In the genomic region with DNA sequence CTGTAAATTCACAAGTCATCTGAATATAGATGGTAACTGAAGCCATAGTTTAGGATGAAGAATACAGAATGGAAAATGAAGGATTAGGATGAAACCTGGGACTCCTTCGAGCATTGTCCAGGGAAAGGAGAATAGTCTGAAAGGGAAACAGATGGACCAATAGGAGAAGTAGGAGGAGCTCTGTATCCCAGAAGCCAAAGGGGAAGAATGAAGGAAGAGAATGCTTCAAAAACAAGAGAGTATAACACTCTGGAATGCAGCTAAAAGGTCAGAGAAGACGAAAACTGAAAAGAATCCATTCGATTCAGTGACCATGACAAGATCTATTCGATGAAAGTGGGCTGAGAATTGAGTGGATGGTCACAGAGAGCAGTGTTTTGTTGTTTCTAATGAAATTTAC, we compare ENCODE assay signal across 8 cellular contexts. TPM values are rescaled to one million over a fixed set of nuclear protein-coding genes. Genes with fewer than 3 reads are reported as not detected.
DNase-seq lines count a peak whose midpoint lies in the region; ATAC-seq, FAIRE-seq and TF ChIP-seq lines count a peak whose summit lies in the region.

No MANE protein-coding gene starts in this region.

- peaks cover 0 to 2% (median 1%) of the 10 kb centered on the region in 3 donors for H3K27me3 Mint-ChIP-seq in CD14-positive monocyte (ENCODE audit: low read depth in 3 of 3)

- no peak for TF ChIP-seq CTCF in CD14-positive monocyte (IDR thresholded peaks at IDR 0.05)

- 37% methylated on average over 4 of the region's 4 CpGs for WGBS in right cardiac atrium

- H3K4me1 ChIP-seq in right cardiac atrium (ENCODE audit: control insufficient read depth, insufficient read depth, low read length) = peaks cover 4% of the 10 kb centered on the region

- H3K9me3 ChIP-seq in right cardiac atrium (ENCODE audit: control insufficient read depth, low read length) = no peaks in the 10 kb centered on the region

- DNase-seq in CD14-positive monocyte (ENCODE audit: low spot score) (no peak), HTR-8/SVneo (ENCODE audit: insufficient read length, low spot score) (peak; percentile 82), right cardiac atrium (no peak), skeletal muscle cell (ENCODE audit: low read depth) (no peak), NCI-H1092 treated with DMSO at 0.1 percent for 48 hours (lab: John Stamatoyannopoulos, UW) (no peak), GM19239 (ENCODE audit: insufficient read length, low spot score) (no peak)
- no peak for DNase-seq in activated naive CD4-positive, alpha-beta T cell treated with anti-CD3 and anti-CD28 coated beads, Interleukin-2, amount 50 U/mL, for 72 hours (ENCODE audit: low spot score in 2 of 2)

- FAIRE-seq in HTR-8/SVneo (lab: Jason Lieb, UNC) (peak; percentile 70), GM19239 (lab: Jason Lieb, UNC) (no peak)

- H3K4me3 ChIP-seq in right cardiac atrium (ENCODE audit: low read length) (peak overlapping the region; percentile 93), skeletal muscle cell (ENCODE audit: low read depth, low read length) (peak overlapping the region; percentile 93)

- peaks cover 73% of the 10 kb centered on the region for H3K4me1 Mint-ChIP-seq in CD14-positive monocyte

- no peaks in the 10 kb centered on the region for H3K27me3 ChIP-seq in right cardiac atrium (ENCODE audit: control insufficient read depth, insufficient read depth)

- peak overlapping the region; percentile 86 to 92 for H3K4me3 Mint-ChIP-seq in CD14-positive monocyte

- H3K27ac ChIP-seq in right cardiac atrium (ENCODE audit: low read length) = peak overlapping the region; percentile 96

- ATAC-seq in activated naive CD4-positive, alpha-beta T cell treated with anti-CD3 and anti-CD28 coated beads, Interleukin-2, amount 50 U/mL, for 72 hours = no peak
- ATAC-seq in right cardiac atrium (peak; percentile 21 to 22), GM19455 (IDR thresholded peaks at IDR 0.05; ENCODE audit: unreplicated experiment) (no peak)

- intact Hi-C loops in CD14-positive monocyte (cut with micrococcal nuclease) (loop anchor here (5.0 kb wide), 3 partner anchors 35 to 90 kb away; partner anchors contain the start of gene CDKN3 (in 1 of the 2)), right cardiac atrium (cut with DNase I) (no loop called here)

- H3K9me3 Mint-ChIP-seq in CD14-positive monocyte = peaks cover 0 to 3% (median 0%) of the 10 kb centered on the region in 7 donors
- no peaks in the 10 kb centered on the region for H3K9me3 Mint-ChIP-seq in activated naive CD4-positive, alpha-beta T cell treated with anti-CD3 and anti-CD28 coated beads, Interleukin-2, amount 50 U/mL, for 72 hours

- H3K36me3 Mint-ChIP-seq in CD14-positive monocyte = peaks cover 8 to 21% of the 10 kb centered on the region in 2 donors
- peaks cover 20 to 23% of the 10 kb centered on the region in 2 donors for H3K36me3 Mint-ChIP-seq in activated naive CD4-positive, alpha-beta T cell treated with anti-CD3 and anti-CD28 coated beads, Interleukin-2, amount 50 U/mL, for 72 hours

- peak overlapping the region; percentile 88 to 95 (median 93) for H3K27ac Mint-ChIP-seq in CD14-positive monocyte
- H3K27ac Mint-ChIP-seq in activated naive CD4-positive, alpha-beta T cell treated with anti-CD3 and anti-CD28 coated beads, Interleukin-2, amount 50 U/mL, for 72 hours = peak overlapping the region; percentile 96 to 97

RNA-seq across cellular contexts. Expression of gene GMFB, which starts 1.0 kb away (rescaled TPM):
- polyA plus RNA-seq in CD14-positive monocyte (10 to 100 TPM; 26.1 to 41.1 TPM), right cardiac atrium (13.2 TPM)
- total RNA-seq in activated naive CD4-positive, alpha-beta T cell treated with anti-CD3 and anti-CD28 coated beads, Interleukin-2, amount 50 U/mL, for 72 hours = 10 to 100 TPM; 21.4 to 29.0 TPM
- 10 to 100 TPM; 32.7 to 37.5 (median 35.8) TPM for total RNA-seq in right cardiac atrium

RNA-seq across cellular contexts. Expression of gene CGRRF1, which starts 21.9 kb away (rescaled TPM):
- 10 to 100 TPM; 18.6 to 19.4 TPM for polyA plus RNA-seq in CD14-positive monocyte
- total RNA-seq in activated naive CD4-positive, alpha-beta T cell treated with anti-CD3 and anti-CD28 coated beads, Interleukin-2, amount 50 U/mL, for 72 hours = 10 to 100 TPM in 1 of 2 donors, 1 to 10 TPM in 1; 8.4 to 17.7 TPM
- total RNA-seq in right cardiac atrium = 10 to 100 TPM; 17.2 to 27.2 (median 25.6) TPM
- 16.8 TPM for polyA plus RNA-seq in right cardiac atrium

RNA-seq across cellular contexts. Expression of gene CNIH1, which starts 46.6 kb away (rescaled TPM):
- polyA plus RNA-seq in CD14-positive monocyte (100 to 1,000 TPM; 138 to 162 TPM), right cardiac atrium (92.2 TPM)
- 10 to 100 TPM; 73.5 to 79.1 TPM for total RNA-seq in activated naive CD4-positive, alpha-beta T cell treated with anti-CD3 and anti-CD28 coated beads, Interleukin-2, amount 50 U/mL, for 72 hours
- 100 to 1,000 TPM; 102 to 114 (median 110) TPM for total RNA-seq in right cardiac atrium

Comparison
In these comparisons a context has a peak if more than half of its experiments do, and no peak if none do; other contexts are left out.
1. ATAC-seq: peak in right cardiac atrium (2 of 2); none in activated naive CD4-positive, alpha-beta T cell treated with anti-CD3 and anti-CD28 coated beads, Interleukin-2, amount 50 U/mL, for 72 hours (0 of 2) and GM19455 (single experiment).
2. intact Hi-C loops: an anchor here in CD14-positive monocyte (5.0 kb wide); none called in right cardiac atrium.